Comparison of ENCODE assay signal across 22 cellular contexts in genomic region chr6:143999406-143999805, GRCh38. TPM values are rescaled to one million over a fixed set of nuclear protein-coding genes. Genes with fewer than 3 reads are reported as not detected.
DNase-seq lines count a peak whose midpoint lies in the region; TF ChIP-seq lines count a peak whose summit lies in the region.
"Had no signal": no experiment of that assay in that cellular context is flagged by ENCODE, and none has a peak within 500 bp of the region (broad histone marks: within the 10 kb centered on the region; RNA-seq: fewer than 3 reads in every experiment).

No MANE protein-coding gene starts in this region.

- H3K4me1 Mint-ChIP-seq in HFFc6 (ENCODE audit: low read depth) (0 out of 2 replicates have a peak, but pooled peaks cover 4% of the 10 kb centered on the region), mesothelial cell of epicardium (no peaks in the 10 kb centered on the region)
- H3K4me1 Mint-ChIP-seq: T-cell had no signal

- DNase-seq in HFFc6 (peak; percentile 43), astrocyte of the cerebellum (ENCODE audit: low read depth) (peak; percentile 26), fibroblast of the aortic adventitia (ENCODE audit: low read depth) (peak; percentile 99), stromal cell of bone marrow (ENCODE audit: low read depth) (peak; percentile 68), DMS53 (lab: John Stamatoyannopoulos, UW) (no peak), mesothelial cell of epicardium (ENCODE audit: low spot score in 2 of 2, unreplicated experiment in 2 of 2) (no peak)
- DNase-seq in activated naive CD4-positive, alpha-beta T cell treated with anti-CD3 and anti-CD28 coated beads, Interleukin-2, amount 50 U/mL, for 16 hours, result no peak
- DNase-seq: activated CD4-positive, alpha-beta T cell treated with anti-CD3 and anti-CD28 coated beads, Interleukin-2, amount 50 U/mL, for 4 hours; activated T-cell treated with anti-CD3 and anti-CD28 coated beads, Interleukin-2, amount 50 U/mL, for 4 hours; C1 segment of cervical spinal cord; central memory CD4-positive, alpha-beta T cell; effector CD4-positive, alpha-beta T cell; lower lobe of right lung; NCI-H1417; ovary; stimulated activated CD4-positive, alpha-beta T cell treated with anti-CD3 and anti-CD28 coated beads, Interleukin-4, amount 100 ng/mL, for 4 hours; stimulated activated CD8-positive, alpha-beta memory T cell treated with anti-CD3 and anti-CD28 coated beads, Interleukin-4, amount 100 ng/mL, for 48 hours; T-cell had no signal

- TF ChIP-seq CTCF in HFFc6 (IDR thresholded peaks at IDR 0.05), result no peak
- TF ChIP-seq CTCF in astrocyte of the cerebellum (IDR thresholded peaks at IDR 0.05; ENCODE audit: low read depth, low read length, missing control alignments), result no peak
- TF ChIP-seq CTCF in fibroblast of the aortic adventitia (IDR thresholded peaks at IDR 0.05; ENCODE audit: insufficient read depth, low read length), result no peak
- TF ChIP-seq CTCF in mesothelial cell of epicardium (IDR thresholded peaks at IDR 0.05; ENCODE audit: unreplicated experiment), result no peak

- in situ Hi-C loops in astrocyte of the cerebellum (cut with HindIII; ENCODE audit: low sequenced_read_pairs), result no loop called here

- H3K36me3 Mint-ChIP-seq in HFFc6 (ENCODE audit: low read depth) (peaks cover 33% of the 10 kb centered on the region), mesothelial cell of epicardium (peaks cover 36% of the 10 kb centered on the region)
- H3K36me3 Mint-ChIP-seq: T-cell had no signal

- H3K4me3 Mint-ChIP-seq in HFFc6 (no peak overlapping the region), mesothelial cell of epicardium (no peak overlapping the region)
- H3K4me3 Mint-ChIP-seq: activated naive CD8-positive, alpha-beta T cell; activated T-cell treated with anti-CD3 and anti-CD28 coated beads, Interleukin-2, amount 50 U/mL, for 4 hours; T-cell had no signal

- H3K27me3 Mint-ChIP-seq in HFFc6 (ENCODE audit: insufficient read depth), result peaks cover 3% of the 10 kb centered on the region
- H3K27me3 Mint-ChIP-seq in mesothelial cell of epicardium (ENCODE audit: low read depth), result no peaks in the 10 kb centered on the region
- H3K27me3 Mint-ChIP-seq: activated naive CD8-positive, alpha-beta T cell had no signal

- peaks cover 11% of the 10 kb centered on the region for H3K9me3 Mint-ChIP-seq in HFFc6
- peaks cover 42% of the 10 kb centered on the region for H3K9me3 Mint-ChIP-seq in mesothelial cell of epicardium

- H3K27ac Mint-ChIP-seq in HFFc6 (no peak overlapping the region), mesothelial cell of epicardium (no peak overlapping the region)
- H3K27ac Mint-ChIP-seq: activated naive CD8-positive, alpha-beta T cell; T-cell had no signal

- H3K4me3 ChIP-seq in astrocyte of the cerebellum (ENCODE audit: low read depth, low read length), result no peak overlapping the region
- H3K4me3 ChIP-seq in fibroblast of the aortic adventitia (ENCODE audit: low read depth, low read length), result no peak overlapping the region
- H3K4me3 ChIP-seq: gastroesophageal sphincter, HAP-1, lower lobe of right lung, ovary, skin epidermis had no signal

RNA-seq across cellular contexts. Expression of gene PLAGL1, which starts 8.7 kb away (rescaled TPM):
- 10 to 100 TPM; 22.5 to 28.8 (median 26.2) TPM for total RNA-seq in HFFc6 (2021; fragmentation: NEBNext Ultra II Directional; extraction: Animal tissue kit (Norgen Biotek cat#: 25700))
- total RNA-seq in fibroblast of the aortic adventitia (ENCODE audit: low replicate concordance) (18.5 and 35.2 TPM in 2 replicates), mesothelial cell of epicardium (158 to 164 TPM (median 161 TPM) in 3 replicates)

Comparison
In these comparisons a context has a peak if more than half of its experiments do, and no peak if none do; other contexts are left out.
1. DNase-seq: peak in HFFc6 (single experiment), astrocyte of the cerebellum (single experiment), fibroblast of the aortic adventitia (single experiment) and stromal cell of bone marrow (single experiment); none in activated naive CD4-positive, alpha-beta T cell treated with anti-CD3 and anti-CD28 coated beads, Interleukin-2, amount 50 U/mL, for 16 hours (single experiment), DMS53 (single experiment) and mesothelial cell of epicardium (0 of 2).